20 cellular contexts compared by ENCODE assay signal in the genomic region with DNA sequence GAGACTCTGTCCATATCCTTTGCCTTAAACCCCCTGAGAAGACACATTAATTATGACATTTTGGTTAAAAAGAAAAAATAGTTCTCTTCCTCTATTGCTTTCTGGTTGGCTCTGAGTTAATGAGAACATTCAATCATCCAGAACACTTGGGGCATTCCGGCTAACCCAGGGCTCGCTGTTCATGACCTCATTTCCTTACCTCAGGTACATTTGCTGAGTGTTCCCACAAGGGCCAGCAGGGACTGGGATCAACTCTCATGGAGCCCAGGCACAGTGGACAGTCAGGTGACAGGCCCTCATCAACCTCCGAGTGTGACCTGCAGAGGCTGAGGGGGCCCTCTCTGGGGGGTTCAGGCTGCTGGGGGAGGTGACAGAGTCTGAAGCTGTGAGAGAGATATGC.
DNase-seq lines count a peak whose midpoint lies in the region; ATAC-seq and TF ChIP-seq lines count a peak whose summit lies in the region.
"Had no signal": no experiment of that assay in that cellular context is flagged by ENCODE, and none has a peak within 500 bp of the region (broad histone marks: within the 10 kb centered on the region; RNA-seq: fewer than 3 reads in every experiment).

No MANE protein-coding gene starts in this region.

- H3K36me3 ChIP-seq in HEK293 (ENCODE audit: control insufficient read depth in 2 of 2, insufficient read depth in 1 of 2, low read length in 2 of 2) (no peaks in the 10 kb centered on the region), spleen (no peaks in the 10 kb centered on the region)
- H3K36me3 ChIP-seq: BE2C had no signal

- no peaks in the 10 kb centered on the region for H3K4me1 ChIP-seq in HEK293 (ENCODE audit: control insufficient read depth, insufficient read depth, low read length)
- H3K4me1 ChIP-seq in spleen, result no peaks in the 10 kb centered on the region

- peak; percentile 35 for DNase-seq in coronary artery (ENCODE audit: low spot score)
- DNase-seq in left kidney (ENCODE audit: low read depth, low spot score), result peak; percentile 39
- DNase-seq in spleen, result peak; percentile 42
- no peak for DNase-seq in ureter (ENCODE audit: low spot score)
- DNase-seq in G401 (ENCODE audit: low spot score), result no peak
- DNase-seq in dedifferentiated amniotic fluid mesenchymal stem cell (ENCODE audit: extremely low spot score), result no peak
- DNase-seq: ACHN; BE2C; C1 segment of cervical spinal cord; CD4-positive, CD25-positive, alpha-beta regulatory T cell; CD8-positive, alpha-beta memory T cell; COR-L47; GDM1; HCEC 1CT; HFFc6; KBM-7 had no signal

- no peak for TF ChIP-seq POLR2A in spleen (IDR thresholded peaks at IDR 0.05)

- CTCF ChIA-PET in HEK293 (lab: Yijun Ruan, JAX), result interaction anchor here (1.2 kb wide), 1 partner anchor 10 kb away, joined by 6 read pairs; no protein-coding TSS in a partner anchor

- in situ Hi-C loops in G401 (cut with HindIII; ENCODE audit: low sequenced_read_pairs), result no loop called here

- ATAC-seq in HG03039 (IDR thresholded peaks at IDR 0.05; ENCODE audit: unreplicated experiment), result no peak
- ATAC-seq: GM23338, HepG2 had no signal

- intact Hi-C loops in spleen (cut with DNase I; ENCODE audit: low total_unique reads), result no loop called here

- TF ChIP-seq CTCF in HEK293 (tag by site-specific recombination; IDR thresholded peaks at IDR 0.05) (no peak), coronary artery (IDR thresholded peaks at IDR 0.05) (no peak), spleen (IDR thresholded peaks at IDR 0.05 in 8 of 11, conservative IDR thresholded peaks at IDR 0.05 in 3 of 11) (no peak)

- 48 to 63% (median 51%) methylated on average over 3 of the region's 3 CpGs for WGBS in spleen, 5 donors

- H3K9me3 ChIP-seq in HEK293 (ENCODE audit: control insufficient read depth, insufficient read depth, low read depth, low read length) (no peaks in the 10 kb centered on the region), spleen (no peaks in the 10 kb centered on the region)
- H3K9me3 ChIP-seq: BE2C had no signal

- H3K27me3 ChIP-seq in spleen (replicated peaks in 1 of 7), result peaks cover 0 to 35% (median 0%) of the 10 kb centered on the region in 7 donors
- H3K27me3 ChIP-seq: BE2C had no signal

- POLR2A ChIA-PET in HEK293 (lab: Yijun Ruan, JAX), result no interaction called here

- H3K4me3 ChIP-seq in HEK293 (ENCODE audit: low read depth, low read length) (no peak overlapping the region), coronary artery (no peak overlapping the region), spleen (no peak overlapping the region)
- H3K4me3 ChIP-seq: GM23338 had no signal

- H3K27ac ChIP-seq in HEK293 (ENCODE audit: extremely low read depth, low read depth, low read length) (no peak overlapping the region), coronary artery (no peak overlapping the region), spleen (no peak overlapping the region)

TF ChIP-seq in HEK293, 187 proteins besides CTCF, POLR2A, EP300 and RAD21:
- TF ChIP-seq ZNF37A (tag by site-specific recombination; IDR thresholded peaks at IDR 0.05), result no peak
- TF ChIP-seq ZNF354C (tag by site-specific recombination; IDR thresholded peaks at IDR 0.05; ENCODE audit: borderline replicate concordance, low read depth), result no peak
- no peak for TF ChIP-seq ZNF175 (tag by site-specific recombination; IDR thresholded peaks at IDR 0.05)
- 0 out of 2 replicates have a peak, but pooled peaks have one; percentile 25 for TF ChIP-seq GLIS1 (tag by site-specific recombination; IDR thresholded peaks at IDR 0.05)
- no peak for TF ChIP-seq ZNF121 (tag by site-specific recombination; IDR thresholded peaks at IDR 0.05)

Comparison
In these comparisons a context has a peak if more than half of its experiments do, and no peak if none do; other contexts are left out.
1. DNase-seq: peak in coronary artery (single experiment), left kidney (single experiment) and spleen (single experiment); none in ureter (single experiment), G401 (single experiment) and dedifferentiated amniotic fluid mesenchymal stem cell (single experiment).